ENCODE assay signal across 18 cellular contexts in genomic region chr1:30635386-30635975, GRCh38.
DNase-seq lines count a peak whose midpoint lies in the region; ATAC-seq and TF ChIP-seq lines count a peak whose summit lies in the region.
"Had no signal": no experiment of that assay in that cellular context is flagged by ENCODE, and none has a peak within 500 bp of the region (broad histone marks: within the 10 kb centered on the region; RNA-seq: fewer than 3 reads in every experiment).

No MANE protein-coding gene starts in this region.

- H3K9me3 Mint-ChIP-seq in progenitor cell of endocrine pancreas (ENCODE audit: low read depth) (no peaks in the 10 kb centered on the region), MCF 10A (ENCODE audit: unreplicated experiment) (no peaks in the 10 kb centered on the region)
- H3K9me3 Mint-ChIP-seq: CD8-positive, alpha-beta T cell had no signal

- H3K9me3 ChIP-seq in RWPE2 (ENCODE audit: severe bottlenecking): no peaks in the 10 kb centered on the region
- H3K9me3 ChIP-seq: A549, BE2C, HAP-1 had no signal

- no peaks in the 10 kb centered on the region for H3K4me1 Mint-ChIP-seq in progenitor cell of endocrine pancreas (ENCODE audit: low read depth)
- no peaks in the 10 kb centered on the region for H3K4me1 Mint-ChIP-seq in MCF 10A (ENCODE audit: insufficient read depth, unreplicated experiment)

- no peak for TF ChIP-seq CTCF in RWPE2 (IDR thresholded peaks at IDR 0.05; ENCODE audit: poor library complexity, severe bottlenecking)
- TF ChIP-seq CTCF in progenitor cell of endocrine pancreas (IDR thresholded peaks at IDR 0.05; ENCODE audit: unreplicated experiment): no peak
- TF ChIP-seq CTCF in MCF 10A (IDR thresholded peaks at IDR 0.05; ENCODE audit: unreplicated experiment): no peak

- intact Hi-C loops in MCF 10A (cut with micrococcal nuclease): no loop called here

- H3K27me3 Mint-ChIP-seq in progenitor cell of endocrine pancreas (peaks cover 7% of the 10 kb centered on the region), MCF 10A (ENCODE audit: insufficient read depth, unreplicated experiment) (no peaks in the 10 kb centered on the region)

- BruUV-seq in MCF 10A (replicated peaks; lab: Mats Ljungman, UMichigan): no TSS peak

- H3K36me3 Mint-ChIP-seq in progenitor cell of endocrine pancreas (ENCODE audit: insufficient read depth) (no peaks in the 10 kb centered on the region), MCF 10A (ENCODE audit: insufficient read depth, unreplicated experiment) (no peaks in the 10 kb centered on the region)
- H3K36me3 Mint-ChIP-seq: CD8-positive, alpha-beta T cell had no signal

- POLR2A ChIA-PET in MCF 10A (lab: Yijun Ruan, JAX): no interaction called here

- DNase-seq in NCI-H526 (lab: John Stamatoyannopoulos, UW) (peak; percentile 47 to 81), RWPE2 (ENCODE audit: low spot score) (peak; percentile 18), myocyte (ENCODE audit: low read depth) (peak; percentile 5), retina (peak; percentile 64), progenitor cell of endocrine pancreas (ENCODE audit: low spot score, unreplicated experiment) (no peak), MCF 10A (ENCODE audit: unreplicated experiment) (no peak)
- no peak for DNase-seq in activated T-cell treated with anti-CD3 and anti-CD28 coated beads, Interleukin-2, amount 50 U/mL, for 1 hour
- DNase-seq: BE2C; CD8-positive, alpha-beta T cell; COR-L47; DMS153; DMS79 treated with DMSO at 0.1 percent for 48 hours; EL; GOT3 had no signal

- H3K4me3 Mint-ChIP-seq in progenitor cell of endocrine pancreas (ENCODE audit: low read depth) (no peak overlapping the region), MCF 10A (ENCODE audit: unreplicated experiment) (no peak overlapping the region)
- H3K4me3 Mint-ChIP-seq: CD8-positive, alpha-beta T cell had no signal

- CTCF ChIA-PET in MCF 10A (lab: Yijun Ruan, JAX): no interaction called here

- no peaks in the 10 kb centered on the region for H3K27me3 ChIP-seq in RWPE2 (ENCODE audit: insufficient read depth, poor library complexity, severe bottlenecking)
- H3K27me3 ChIP-seq: BE2C had no signal

- no peaks in the 10 kb centered on the region for H3K36me3 ChIP-seq in RWPE2 (ENCODE audit: low read depth)
- H3K36me3 ChIP-seq: BE2C, HAP-1 had no signal

- no peak overlapping the region for H3K27ac ChIP-seq in RWPE2 (ENCODE audit: poor library complexity, severe bottlenecking)
- H3K27ac ChIP-seq: A549, C4-2B had no signal

- H3K27ac Mint-ChIP-seq in progenitor cell of endocrine pancreas (no peak overlapping the region), MCF 10A (ENCODE audit: low read depth, unreplicated experiment) (no peak overlapping the region)
- H3K27ac Mint-ChIP-seq: CD8-positive, alpha-beta T cell had no signal

- no peaks in the 10 kb centered on the region for H3K4me1 ChIP-seq in RWPE2 (ENCODE audit: insufficient read depth, poor library complexity, severe bottlenecking)
- H3K4me1 ChIP-seq: A549, BE2C, HAP-1 had no signal

- H3K4me3 ChIP-seq in RWPE2 (ENCODE audit: severe bottlenecking): no peak overlapping the region
- H3K4me3 ChIP-seq: A549, HAP-1 had no signal

- no peak for ATAC-seq in RWPE2 (ENCODE audit: low read depth)
- ATAC-seq: A549; CD8-positive, alpha-beta T cell; HepG2 had no signal

Comparison
In these comparisons a context has a peak if more than half of its experiments do, and no peak if none do; other contexts are left out.
1. DNase-seq: peak in NCI-H526 (2 of 2), RWPE2 (single experiment), myocyte (single experiment) and retina (single experiment); none in activated T-cell treated with anti-CD3 and anti-CD28 coated beads, Interleukin-2, amount 50 U/mL, for 1 hour (single experiment), progenitor cell of endocrine pancreas (single experiment) and MCF 10A (single experiment).